In the genomic region with DNA sequence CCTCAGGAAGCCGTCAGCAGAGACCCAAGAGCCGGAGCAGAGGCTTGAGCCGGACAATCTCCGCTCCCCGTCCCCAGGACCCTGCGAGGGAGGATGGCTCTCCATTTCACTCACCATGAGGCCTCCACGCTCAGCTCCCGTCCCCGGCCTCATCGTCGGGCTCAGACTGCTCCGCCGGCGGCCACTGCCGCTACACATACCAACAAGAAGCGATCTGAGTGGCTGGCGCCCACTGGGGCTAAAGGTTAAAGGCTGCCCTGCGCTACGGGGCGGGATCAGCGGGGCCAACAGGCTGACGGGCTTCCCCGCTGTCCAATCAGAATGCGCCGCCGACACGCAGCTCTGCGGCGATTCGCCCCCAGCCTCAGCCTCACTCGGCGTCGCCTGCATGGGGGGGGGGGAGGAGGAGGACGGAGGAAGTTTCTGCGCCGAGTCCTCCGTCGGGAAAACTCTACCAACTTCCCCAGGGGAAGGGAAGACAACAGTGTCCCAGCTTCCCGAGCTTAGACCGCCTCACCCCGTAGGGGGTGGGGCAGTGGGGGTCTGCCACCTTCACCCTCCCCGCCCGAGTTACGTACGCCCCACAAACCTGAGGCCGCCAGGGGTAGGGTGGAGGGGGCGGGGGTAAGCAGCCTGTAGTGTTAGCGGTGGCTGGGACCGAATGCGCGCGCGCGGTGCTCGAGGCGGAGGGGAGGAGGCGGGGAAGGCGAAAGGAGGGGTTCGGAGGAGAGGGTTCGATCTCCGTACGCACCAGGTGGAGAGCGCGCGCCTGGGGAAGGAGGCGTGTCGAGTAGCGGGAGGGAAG, we compare ENCODE assay signal across 1 cellular context.
TF ChIP-seq lines count a peak whose summit lies in the region.

A gene (minus strand): TSS at position 220 of the 805 bp plus-strand sequence. CDS start 22 bp downstream, at position 198.

TF ChIP-seq in WTC11, 78 proteins besides CTCF, POLR2A, EP300 and RAD21 (continued from another document and continues in another):
- TF ChIP-seq, protein P1, sequence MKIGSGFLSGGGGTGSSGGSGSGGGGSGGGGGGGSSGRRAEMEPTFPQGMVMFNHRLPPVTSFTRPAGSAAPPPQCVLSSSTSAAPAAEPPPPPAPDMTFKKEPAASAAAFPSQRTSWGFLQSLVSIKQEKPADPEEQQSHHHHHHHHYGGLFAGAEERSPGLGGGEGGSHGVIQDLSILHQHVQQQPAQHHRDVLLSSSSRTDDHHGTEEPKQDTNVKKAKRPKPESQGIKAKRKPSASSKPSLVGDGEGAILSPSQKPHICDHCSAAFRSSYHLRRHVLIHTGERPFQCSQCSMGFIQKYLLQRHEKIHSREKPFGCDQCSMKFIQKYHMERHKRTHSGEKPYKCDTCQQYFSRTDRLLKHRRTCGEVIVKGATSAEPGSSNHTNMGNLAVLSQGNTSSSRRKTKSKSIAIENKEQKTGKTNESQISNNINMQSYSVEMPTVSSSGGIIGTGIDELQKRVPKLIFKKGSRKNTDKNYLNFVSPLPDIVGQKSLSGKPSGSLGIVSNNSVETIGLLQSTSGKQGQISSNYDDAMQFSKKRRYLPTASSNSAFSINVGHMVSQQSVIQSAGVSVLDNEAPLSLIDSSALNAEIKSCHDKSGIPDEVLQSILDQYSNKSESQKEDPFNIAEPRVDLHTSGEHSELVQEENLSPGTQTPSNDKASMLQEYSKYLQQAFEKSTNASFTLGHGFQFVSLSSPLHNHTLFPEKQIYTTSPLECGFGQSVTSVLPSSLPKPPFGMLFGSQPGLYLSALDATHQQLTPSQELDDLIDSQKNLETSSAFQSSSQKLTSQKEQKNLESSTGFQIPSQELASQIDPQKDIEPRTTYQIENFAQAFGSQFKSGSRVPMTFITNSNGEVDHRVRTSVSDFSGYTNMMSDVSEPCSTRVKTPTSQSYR (CRISPR knock-in tag; IDR thresholded peaks at IDR 0.05), result no peak
- TF ChIP-seq, protein P2, sequence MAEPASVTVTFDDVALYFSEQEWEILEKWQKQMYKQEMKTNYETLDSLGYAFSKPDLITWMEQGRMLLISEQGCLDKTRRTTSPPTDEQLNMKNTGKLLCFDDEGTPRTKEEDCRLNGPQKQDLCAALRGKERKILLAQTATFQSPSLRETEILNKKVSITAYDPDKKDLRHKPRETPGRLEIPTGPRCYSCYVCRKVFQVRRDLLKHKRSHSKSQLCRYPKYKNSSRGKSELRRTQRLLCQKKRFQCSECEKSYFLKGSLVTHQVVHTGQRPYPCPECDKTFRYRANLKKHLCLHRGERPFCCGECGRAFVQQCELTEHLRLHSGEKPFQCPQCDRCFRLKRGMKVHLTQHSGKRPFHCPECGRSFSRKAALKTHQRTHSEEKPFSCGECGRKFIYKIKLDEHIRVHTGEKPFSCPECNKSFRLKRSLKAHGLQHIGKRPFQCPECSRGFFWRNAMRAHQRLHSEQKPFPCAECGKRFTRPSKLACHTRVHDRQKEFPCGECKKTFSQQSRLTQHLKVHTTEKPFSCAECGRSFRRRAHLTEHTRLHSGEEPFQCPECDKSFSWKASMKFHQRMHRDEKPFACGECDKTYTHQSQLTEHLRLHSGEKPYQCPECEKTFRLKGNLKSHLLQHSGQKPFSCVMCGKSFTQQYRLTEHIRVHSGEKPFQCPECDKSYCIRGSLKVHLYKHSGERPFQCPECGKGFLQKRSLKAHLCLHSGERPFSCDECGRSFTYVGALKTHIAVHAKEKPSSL (CRISPR knock-in tag; conservative IDR thresholded peaks at IDR 0.05), result no peak
- no peak; the same call in 1 of the 2 replicates for TF ChIP-seq ZNF232 (CRISPR knock-in tag; IDR thresholded peaks at IDR 0.05)
- no peak for TF ChIP-seq EMX1 (CRISPR knock-in tag; IDR thresholded peaks at IDR 0.05)
- TF ChIP-seq, protein P3, sequence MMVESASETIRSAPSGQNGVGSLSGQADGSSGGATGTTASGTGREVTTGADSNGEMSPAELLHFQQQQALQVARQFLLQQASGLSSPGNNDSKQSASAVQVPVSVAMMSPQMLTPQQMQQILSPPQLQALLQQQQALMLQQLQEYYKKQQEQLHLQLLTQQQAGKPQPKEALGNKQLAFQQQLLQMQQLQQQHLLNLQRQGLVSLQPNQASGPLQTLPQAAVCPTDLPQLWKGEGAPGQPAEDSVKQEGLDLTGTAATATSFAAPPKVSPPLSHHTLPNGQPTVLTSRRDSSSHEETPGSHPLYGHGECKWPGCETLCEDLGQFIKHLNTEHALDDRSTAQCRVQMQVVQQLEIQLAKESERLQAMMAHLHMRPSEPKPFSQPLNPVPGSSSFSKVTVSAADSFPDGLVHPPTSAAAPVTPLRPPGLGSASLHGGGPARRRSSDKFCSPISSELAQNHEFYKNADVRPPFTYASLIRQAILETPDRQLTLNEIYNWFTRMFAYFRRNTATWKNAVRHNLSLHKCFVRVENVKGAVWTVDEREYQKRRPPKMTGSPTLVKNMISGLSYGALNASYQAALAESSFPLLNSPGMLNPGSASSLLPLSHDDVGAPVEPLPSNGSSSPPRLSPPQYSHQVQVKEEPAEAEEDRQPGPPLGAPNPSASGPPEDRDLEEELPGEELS (CRISPR knock-in tag; IDR thresholded peaks at IDR 0.05), result no peak; the same call in 1 of the 2 replicates
- TF ChIP-seq, protein P4, sequence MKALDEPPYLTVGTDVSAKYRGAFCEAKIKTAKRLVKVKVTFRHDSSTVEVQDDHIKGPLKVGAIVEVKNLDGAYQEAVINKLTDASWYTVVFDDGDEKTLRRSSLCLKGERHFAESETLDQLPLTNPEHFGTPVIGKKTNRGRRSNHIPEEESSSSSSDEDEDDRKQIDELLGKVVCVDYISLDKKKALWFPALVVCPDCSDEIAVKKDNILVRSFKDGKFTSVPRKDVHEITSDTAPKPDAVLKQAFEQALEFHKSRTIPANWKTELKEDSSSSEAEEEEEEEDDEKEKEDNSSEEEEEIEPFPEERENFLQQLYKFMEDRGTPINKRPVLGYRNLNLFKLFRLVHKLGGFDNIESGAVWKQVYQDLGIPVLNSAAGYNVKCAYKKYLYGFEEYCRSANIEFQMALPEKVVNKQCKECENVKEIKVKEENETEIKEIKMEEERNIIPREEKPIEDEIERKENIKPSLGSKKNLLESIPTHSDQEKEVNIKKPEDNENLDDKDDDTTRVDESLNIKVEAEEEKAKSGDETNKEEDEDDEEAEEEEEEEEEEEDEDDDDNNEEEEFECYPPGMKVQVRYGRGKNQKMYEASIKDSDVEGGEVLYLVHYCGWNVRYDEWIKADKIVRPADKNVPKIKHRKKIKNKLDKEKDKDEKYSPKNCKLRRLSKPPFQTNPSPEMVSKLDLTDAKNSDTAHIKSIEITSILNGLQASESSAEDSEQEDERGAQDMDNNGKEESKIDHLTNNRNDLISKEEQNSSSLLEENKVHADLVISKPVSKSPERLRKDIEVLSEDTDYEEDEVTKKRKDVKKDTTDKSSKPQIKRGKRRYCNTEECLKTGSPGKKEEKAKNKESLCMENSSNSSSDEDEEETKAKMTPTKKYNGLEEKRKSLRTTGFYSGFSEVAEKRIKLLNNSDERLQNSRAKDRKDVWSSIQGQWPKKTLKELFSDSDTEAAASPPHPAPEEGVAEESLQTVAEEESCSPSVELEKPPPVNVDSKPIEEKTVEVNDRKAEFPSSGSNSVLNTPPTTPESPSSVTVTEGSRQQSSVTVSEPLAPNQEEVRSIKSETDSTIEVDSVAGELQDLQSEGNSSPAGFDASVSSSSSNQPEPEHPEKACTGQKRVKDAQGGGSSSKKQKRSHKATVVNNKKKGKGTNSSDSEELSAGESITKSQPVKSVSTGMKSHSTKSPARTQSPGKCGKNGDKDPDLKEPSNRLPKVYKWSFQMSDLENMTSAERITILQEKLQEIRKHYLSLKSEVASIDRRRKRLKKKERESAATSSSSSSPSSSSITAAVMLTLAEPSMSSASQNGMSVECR (CRISPR knock-in tag; IDR thresholded peaks at IDR 0.05; ENCODE audit: borderline replicate concordance), result peak; percentile 63; the same call in 1 of the 2 replicates
- peak; percentile 74 for TF ChIP-seq CREM (CRISPR knock-in tag; IDR thresholded peaks at IDR 0.05)
- no peak for TF ChIP-seq PRRX2 (CRISPR knock-in tag; IDR thresholded peaks at IDR 0.05)
- TF ChIP-seq NFATC4 (CRISPR knock-in tag; IDR thresholded peaks at IDR 0.05), result no peak
- no peak for TF ChIP-seq NR1H2 (CRISPR knock-in tag; IDR thresholded peaks at IDR 0.05)
- TF ChIP-seq, protein P5, sequence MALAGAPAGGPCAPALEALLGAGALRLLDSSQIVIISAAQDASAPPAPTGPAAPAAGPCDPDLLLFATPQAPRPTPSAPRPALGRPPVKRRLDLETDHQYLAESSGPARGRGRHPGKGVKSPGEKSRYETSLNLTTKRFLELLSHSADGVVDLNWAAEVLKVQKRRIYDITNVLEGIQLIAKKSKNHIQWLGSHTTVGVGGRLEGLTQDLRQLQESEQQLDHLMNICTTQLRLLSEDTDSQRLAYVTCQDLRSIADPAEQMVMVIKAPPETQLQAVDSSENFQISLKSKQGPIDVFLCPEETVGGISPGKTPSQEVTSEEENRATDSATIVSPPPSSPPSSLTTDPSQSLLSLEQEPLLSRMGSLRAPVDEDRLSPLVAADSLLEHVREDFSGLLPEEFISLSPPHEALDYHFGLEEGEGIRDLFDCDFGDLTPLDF (CRISPR knock-in tag; IDR thresholded peaks at IDR 0.05), result no peak; the same call in 1 of the 2 replicates
- TF ChIP-seq, protein P6, sequence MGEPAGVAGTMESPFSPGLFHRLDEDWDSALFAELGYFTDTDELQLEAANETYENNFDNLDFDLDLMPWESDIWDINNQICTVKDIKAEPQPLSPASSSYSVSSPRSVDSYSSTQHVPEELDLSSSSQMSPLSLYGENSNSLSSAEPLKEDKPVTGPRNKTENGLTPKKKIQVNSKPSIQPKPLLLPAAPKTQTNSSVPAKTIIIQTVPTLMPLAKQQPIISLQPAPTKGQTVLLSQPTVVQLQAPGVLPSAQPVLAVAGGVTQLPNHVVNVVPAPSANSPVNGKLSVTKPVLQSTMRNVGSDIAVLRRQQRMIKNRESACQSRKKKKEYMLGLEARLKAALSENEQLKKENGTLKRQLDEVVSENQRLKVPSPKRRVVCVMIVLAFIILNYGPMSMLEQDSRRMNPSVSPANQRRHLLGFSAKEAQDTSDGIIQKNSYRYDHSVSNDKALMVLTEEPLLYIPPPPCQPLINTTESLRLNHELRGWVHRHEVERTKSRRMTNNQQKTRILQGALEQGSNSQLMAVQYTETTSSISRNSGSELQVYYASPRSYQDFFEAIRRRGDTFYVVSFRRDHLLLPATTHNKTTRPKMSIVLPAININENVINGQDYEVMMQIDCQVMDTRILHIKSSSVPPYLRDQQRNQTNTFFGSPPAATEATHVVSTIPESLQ (CRISPR knock-in tag; IDR thresholded peaks at IDR 0.05), result no peak
- no peak for TF ChIP-seq SOX15 (CRISPR knock-in tag; IDR thresholded peaks at IDR 0.05)
- no peak for TF ChIP-seq IRF2 (CRISPR knock-in tag; IDR thresholded peaks at IDR 0.05; ENCODE audit: borderline replicate concordance, low read depth)
- TF ChIP-seq, protein P7, sequence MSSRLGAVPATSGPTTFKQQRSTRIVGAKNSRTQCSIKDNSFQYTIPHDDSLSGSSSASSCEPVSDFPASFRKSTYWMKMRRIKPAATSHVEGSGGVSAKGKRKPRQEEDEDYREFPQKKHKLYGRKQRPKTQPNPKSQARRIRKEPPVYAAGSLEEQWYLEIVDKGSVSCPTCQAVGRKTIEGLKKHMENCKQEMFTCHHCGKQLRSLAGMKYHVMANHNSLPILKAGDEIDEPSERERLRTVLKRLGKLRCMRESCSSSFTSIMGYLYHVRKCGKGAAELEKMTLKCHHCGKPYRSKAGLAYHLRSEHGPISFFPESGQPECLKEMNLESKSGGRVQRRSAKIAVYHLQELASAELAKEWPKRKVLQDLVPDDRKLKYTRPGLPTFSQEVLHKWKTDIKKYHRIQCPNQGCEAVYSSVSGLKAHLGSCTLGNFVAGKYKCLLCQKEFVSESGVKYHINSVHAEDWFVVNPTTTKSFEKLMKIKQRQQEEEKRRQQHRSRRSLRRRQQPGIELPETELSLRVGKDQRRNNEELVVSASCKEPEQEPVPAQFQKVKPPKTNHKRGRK (CRISPR knock-in tag; IDR thresholded peaks at IDR 0.05; ENCODE audit: borderline replicate concordance), result no peak
- TF ChIP-seq FOXP1 (CRISPR knock-in tag; IDR thresholded peaks at IDR 0.05; ENCODE audit: borderline replicate concordance), result no peak
- TF ChIP-seq CBFB (CRISPR knock-in tag; IDR thresholded peaks at IDR 0.05; ENCODE audit: low read depth), result no peak
- TF ChIP-seq, protein P8, sequence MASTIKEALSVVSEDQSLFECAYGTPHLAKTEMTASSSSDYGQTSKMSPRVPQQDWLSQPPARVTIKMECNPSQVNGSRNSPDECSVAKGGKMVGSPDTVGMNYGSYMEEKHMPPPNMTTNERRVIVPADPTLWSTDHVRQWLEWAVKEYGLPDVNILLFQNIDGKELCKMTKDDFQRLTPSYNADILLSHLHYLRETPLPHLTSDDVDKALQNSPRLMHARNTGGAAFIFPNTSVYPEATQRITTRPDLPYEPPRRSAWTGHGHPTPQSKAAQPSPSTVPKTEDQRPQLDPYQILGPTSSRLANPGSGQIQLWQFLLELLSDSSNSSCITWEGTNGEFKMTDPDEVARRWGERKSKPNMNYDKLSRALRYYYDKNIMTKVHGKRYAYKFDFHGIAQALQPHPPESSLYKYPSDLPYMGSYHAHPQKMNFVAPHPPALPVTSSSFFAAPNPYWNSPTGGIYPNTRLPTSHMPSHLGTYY (CRISPR knock-in tag; IDR thresholded peaks at IDR 0.05), result no peak
- TF ChIP-seq JAZF1 (CRISPR knock-in tag; IDR thresholded peaks at IDR 0.05), result no peak
- TF ChIP-seq, protein P9, sequence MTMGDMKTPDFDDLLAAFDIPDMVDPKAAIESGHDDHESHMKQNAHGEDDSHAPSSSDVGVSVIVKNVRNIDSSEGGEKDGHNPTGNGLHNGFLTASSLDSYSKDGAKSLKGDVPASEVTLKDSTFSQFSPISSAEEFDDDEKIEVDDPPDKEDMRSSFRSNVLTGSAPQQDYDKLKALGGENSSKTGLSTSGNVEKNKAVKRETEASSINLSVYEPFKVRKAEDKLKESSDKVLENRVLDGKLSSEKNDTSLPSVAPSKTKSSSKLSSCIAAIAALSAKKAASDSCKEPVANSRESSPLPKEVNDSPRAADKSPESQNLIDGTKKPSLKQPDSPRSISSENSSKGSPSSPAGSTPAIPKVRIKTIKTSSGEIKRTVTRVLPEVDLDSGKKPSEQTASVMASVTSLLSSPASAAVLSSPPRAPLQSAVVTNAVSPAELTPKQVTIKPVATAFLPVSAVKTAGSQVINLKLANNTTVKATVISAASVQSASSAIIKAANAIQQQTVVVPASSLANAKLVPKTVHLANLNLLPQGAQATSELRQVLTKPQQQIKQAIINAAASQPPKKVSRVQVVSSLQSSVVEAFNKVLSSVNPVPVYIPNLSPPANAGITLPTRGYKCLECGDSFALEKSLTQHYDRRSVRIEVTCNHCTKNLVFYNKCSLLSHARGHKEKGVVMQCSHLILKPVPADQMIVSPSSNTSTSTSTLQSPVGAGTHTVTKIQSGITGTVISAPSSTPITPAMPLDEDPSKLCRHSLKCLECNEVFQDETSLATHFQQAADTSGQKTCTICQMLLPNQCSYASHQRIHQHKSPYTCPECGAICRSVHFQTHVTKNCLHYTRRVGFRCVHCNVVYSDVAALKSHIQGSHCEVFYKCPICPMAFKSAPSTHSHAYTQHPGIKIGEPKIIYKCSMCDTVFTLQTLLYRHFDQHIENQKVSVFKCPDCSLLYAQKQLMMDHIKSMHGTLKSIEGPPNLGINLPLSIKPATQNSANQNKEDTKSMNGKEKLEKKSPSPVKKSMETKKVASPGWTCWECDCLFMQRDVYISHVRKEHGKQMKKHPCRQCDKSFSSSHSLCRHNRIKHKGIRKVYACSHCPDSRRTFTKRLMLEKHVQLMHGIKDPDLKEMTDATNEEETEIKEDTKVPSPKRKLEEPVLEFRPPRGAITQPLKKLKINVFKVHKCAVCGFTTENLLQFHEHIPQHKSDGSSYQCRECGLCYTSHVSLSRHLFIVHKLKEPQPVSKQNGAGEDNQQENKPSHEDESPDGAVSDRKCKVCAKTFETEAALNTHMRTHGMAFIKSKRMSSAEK (CRISPR knock-in tag; IDR thresholded peaks at IDR 0.05; ENCODE audit: borderline replicate concordance), result no peak
- no peak for TF ChIP-seq SMAD3 (CRISPR knock-in tag; IDR thresholded peaks at IDR 0.05; ENCODE audit: borderline replicate concordance)
- no peak for TF ChIP-seq RELA (CRISPR knock-in tag; IDR thresholded peaks at IDR 0.05; ENCODE audit: borderline replicate concordance)
- TF ChIP-seq NFYB (CRISPR knock-in tag; conservative IDR thresholded peaks at IDR 0.05; ENCODE audit: low read depth), result peak; percentile 99
